ENCODE assay signal across 9 cellular contexts in genomic region chr1:112509005-112509659, GRCh38. TPM values are rescaled to one million over a fixed set of nuclear protein-coding genes. Genes with fewer than 3 reads are reported as not detected.
DNase-seq lines count a peak whose midpoint lies in the region; ATAC-seq and TF ChIP-seq lines count a peak whose summit lies in the region.
"Had no signal": no experiment of that assay in that cellular context is flagged by ENCODE, and none has a peak within 500 bp of the region (broad histone marks: within the 10 kb centered on the region; RNA-seq: fewer than 3 reads in every experiment).

No MANE protein-coding gene starts in this region.

- H3K27ac Mint-ChIP-seq in dendritic cell treated with granulocyte-macrophage colony-stimulating factor and Interleukin-4, amounts not matched to agents 40 ng/mL and 50 ng/mL, for 4 days = no peak overlapping the region
- H3K27ac Mint-ChIP-seq in mesothelial cell of epicardium = peak overlapping the region; percentile 93

- TF ChIP-seq POLR2A in Peyer's patch (IDR thresholded peaks at IDR 0.05) = no peak

- peak overlapping the region; percentile 69 for H3K4me3 Mint-ChIP-seq in dendritic cell treated with granulocyte-macrophage colony-stimulating factor and Interleukin-4, amounts not matched to agents 40 ng/mL and 50 ng/mL, for 4 days
- H3K4me3 Mint-ChIP-seq in mesothelial cell of epicardium = peak overlapping the region; percentile 84

- intact Hi-C loops in dendritic cell treated with granulocyte-macrophage colony-stimulating factor and Interleukin-4, amounts not matched to agents 40 ng/mL and 50 ng/mL, for 4 days (cut with micrococcal nuclease) = loop anchor here (10.0 kb wide), 1 partner anchor 106 kb away; the partner anchor contains the start of genes CAPZA1 and ST7L

- H3K9me3 Mint-ChIP-seq in dendritic cell treated with granulocyte-macrophage colony-stimulating factor and Interleukin-4, amounts not matched to agents 40 ng/mL and 50 ng/mL, for 4 days = no peaks in the 10 kb centered on the region
- no peaks in the 10 kb centered on the region for H3K9me3 Mint-ChIP-seq in mesothelial cell of epicardium

- H3K36me3 ChIP-seq in Peyer's patch (no peaks in the 10 kb centered on the region), urinary bladder (ENCODE audit: insufficient read depth) (no peaks in the 10 kb centered on the region)

- peaks cover 8% of the 10 kb centered on the region for H3K4me1 Mint-ChIP-seq in dendritic cell treated with granulocyte-macrophage colony-stimulating factor and Interleukin-4, amounts not matched to agents 40 ng/mL and 50 ng/mL, for 4 days (ENCODE audit: low read depth)
- H3K4me1 Mint-ChIP-seq in mesothelial cell of epicardium = peaks cover 72% of the 10 kb centered on the region

- DNase-seq in Peyer's patch = peak in 1 of 3 donors; percentile 56
- peak in 1 of 2 experiments; percentile 59 for DNase-seq in mesothelial cell of epicardium (ENCODE audit: low spot score in 2 of 2, unreplicated experiment in 2 of 2)
- DNase-seq in epidermal melanocyte (ENCODE audit: insufficient read length, low spot score) = no peak
- no peak for DNase-seq in kidney glomerular epithelial cell (lab: John Stamatoyannopoulos, UW)
- DNase-seq in NCI-H128 (lab: John Stamatoyannopoulos, UW; ENCODE audit: unreplicated experiment) = no peak

- H3K27me3 ChIP-seq in Peyer's patch = peaks cover 0 to 9% of the 10 kb centered on the region in 2 donors

- WGBS in urinary bladder = 15% methylated on average over 66 of the region's 66 CpGs

- H3K27ac ChIP-seq in Peyer's patch (peak overlapping the region in 3 of 4 donors; percentile 45 to 76 (median 55)), urinary bladder (ENCODE audit: low read depth) (peak overlapping the region; percentile 74)

- peaks cover 85% of the 10 kb centered on the region for H3K27me3 Mint-ChIP-seq in dendritic cell treated with granulocyte-macrophage colony-stimulating factor and Interleukin-4, amounts not matched to agents 40 ng/mL and 50 ng/mL, for 4 days
- H3K27me3 Mint-ChIP-seq in mesothelial cell of epicardium (ENCODE audit: low read depth) = peaks cover 30% of the 10 kb centered on the region

- no peaks in the 10 kb centered on the region for H3K9me3 ChIP-seq in Peyer's patch

- TF ChIP-seq CTCF in Peyer's patch (IDR thresholded peaks at IDR 0.05) (no peak), mesothelial cell of epicardium (IDR thresholded peaks at IDR 0.05; ENCODE audit: unreplicated experiment) (no peak)

- H3K4me3 ChIP-seq in Peyer's patch (peak overlapping the region; percentile 45 to 75 (median 64)), urinary bladder (ENCODE audit: low read depth, low read length) (peak overlapping the region; percentile 53)

- ATAC-seq in GM18909 (IDR thresholded peaks at IDR 0.05; ENCODE audit: poor library complexity, unreplicated experiment) = peak; percentile 17

- H3K4me1 ChIP-seq in Peyer's patch = peaks cover 6 to 23% (median 9%) of the 10 kb centered on the region in 4 donors
- no peaks in the 10 kb centered on the region for H3K4me1 ChIP-seq in urinary bladder (ENCODE audit: insufficient read depth)

- H3K36me3 Mint-ChIP-seq in dendritic cell treated with granulocyte-macrophage colony-stimulating factor and Interleukin-4, amounts not matched to agents 40 ng/mL and 50 ng/mL, for 4 days (ENCODE audit: low read depth) = no peaks in the 10 kb centered on the region
- peaks cover 2% of the 10 kb centered on the region for H3K36me3 Mint-ChIP-seq in mesothelial cell of epicardium

RNA-seq across cellular contexts. Expression of gene WNT2B, which starts 0.4 kb away (rescaled TPM):
- 10 to 100 TPM in 3 of 4 donors, 1 to 10 TPM in 1; 5.8 to 15.0 (median 13.9) TPM for total RNA-seq in Peyer's patch
- total RNA-seq in mesothelial cell of epicardium = 146 to 165 TPM (median 151 TPM) in 3 replicates
- 55.2 TPM for total RNA-seq in urinary bladder
- polyA plus RNA-seq in urinary bladder = 9.1 TPM
- total RNA-seq: RPMI7951 had no signal
